Comparison of ENCODE assay signal across 11 cellular contexts in the genomic region with DNA sequence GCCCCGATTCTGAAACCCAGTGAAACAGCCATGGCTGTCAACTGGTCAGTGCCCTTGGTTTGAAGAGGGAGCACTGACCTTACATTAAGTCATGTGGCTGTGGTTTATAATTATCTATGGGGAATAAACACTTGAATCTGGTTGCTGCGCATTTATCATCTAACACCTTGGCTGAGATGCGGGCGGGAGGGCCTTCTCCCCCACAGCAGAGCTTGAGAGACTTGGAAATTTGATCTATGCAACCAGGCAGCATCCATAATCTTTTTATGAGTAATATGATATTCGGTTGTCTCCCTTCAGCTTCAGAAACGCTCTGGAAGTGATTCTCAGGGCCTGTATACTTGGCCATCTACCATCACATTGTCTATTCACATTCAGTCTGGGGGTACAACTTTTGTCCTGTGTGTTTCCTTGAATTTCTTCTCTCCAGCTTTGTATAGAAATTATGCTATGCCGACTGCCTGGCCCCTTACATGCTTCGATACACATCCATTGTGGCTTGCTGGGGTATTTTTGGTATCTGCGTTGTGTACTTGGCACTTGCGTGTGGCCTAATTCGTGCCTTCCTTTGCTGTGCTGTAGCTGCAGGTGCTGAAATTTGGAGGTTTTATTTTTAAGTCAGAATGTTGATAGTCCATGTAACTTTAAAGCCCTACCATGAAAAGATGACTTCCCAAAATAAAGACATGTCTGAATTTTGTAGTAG.
DNase-seq lines count a peak whose midpoint lies in the region; ATAC-seq and TF ChIP-seq lines count a peak whose summit lies in the region.
"Had no signal": no experiment of that assay in that cellular context is flagged by ENCODE, and none has a peak within 500 bp of the region (broad histone marks: within the 10 kb centered on the region; RNA-seq: fewer than 3 reads in every experiment).

No MANE protein-coding gene starts in this region.

- no peak for TF ChIP-seq CTCF in uterus (IDR thresholded peaks at IDR 0.05)

- no peaks in the 10 kb centered on the region for H3K27me3 ChIP-seq in uterus

- H3K4me1 ChIP-seq in uterus: no peaks in the 10 kb centered on the region
- H3K4me1 ChIP-seq: prostate gland had no signal

- H3K4me3 Mint-ChIP-seq in T-helper 2 cell treated with Interferon-gamma antibody and Interleukin-4, amounts not matched to agents 5 μg/mL and 100 μg/mL, for 36 hours: peak overlapping the region; percentile 49
- peak overlapping the region; percentile 1 for H3K4me3 Mint-ChIP-seq in activated T-helper 17 cell treated with anti-CD3 and anti-CD28 coated beads, Interleukin-2, amount 50 U/mL, for 72 hours
- H3K4me3 Mint-ChIP-seq in natural killer cell treated with Interleukin-12 subunit alpha and Interleukin-12 subunit beta and Interleukin-15 and Interleukin-18, amount 100 ng/mL, for 72 hours: no peak overlapping the region
- H3K4me3 Mint-ChIP-seq: mesothelial cell of epicardium had no signal

- DNase-seq in T-helper 2 cell treated with Interferon-gamma antibody and Interleukin-4, amounts not matched to agents 5 μg/mL and 100 μg/mL, for 36 hours (ENCODE audit: low spot score): no peak
- DNase-seq in T-helper 2 cell: no peak
- DNase-seq in NCI-H2171 (lab: John Stamatoyannopoulos, UW): peak; percentile 58
- DNase-seq in natural killer cell treated with Interleukin-12 subunit alpha and Interleukin-12 subunit beta and Interleukin-15 and Interleukin-18, amount 100 ng/mL, for 72 hours (ENCODE audit: low spot score): no peak
- DNase-seq in NCI-H2196 (lab: John Stamatoyannopoulos, UW; ENCODE audit: unreplicated experiment): no peak
- no peak for DNase-seq in uterus
- DNase-seq: aorta had no signal

- peaks cover 17% of the 10 kb centered on the region for H3K36me3 Mint-ChIP-seq in T-helper 2 cell treated with Interferon-gamma antibody and Interleukin-4, amounts not matched to agents 5 μg/mL and 100 μg/mL, for 36 hours (ENCODE audit: low read depth)
- H3K36me3 Mint-ChIP-seq in activated T-helper 17 cell treated with anti-CD3 and anti-CD28 coated beads, Interleukin-2, amount 50 U/mL, for 72 hours (ENCODE audit: low read depth): peaks cover 4% of the 10 kb centered on the region
- H3K36me3 Mint-ChIP-seq in natural killer cell treated with Interleukin-12 subunit alpha and Interleukin-12 subunit beta and Interleukin-15 and Interleukin-18, amount 100 ng/mL, for 72 hours: no peaks in the 10 kb centered on the region

- no peaks in the 10 kb centered on the region for H3K9me3 ChIP-seq in uterus
- H3K9me3 ChIP-seq: prostate gland had no signal

- H3K4me1 Mint-ChIP-seq in T-helper 2 cell treated with Interferon-gamma antibody and Interleukin-4, amounts not matched to agents 5 μg/mL and 100 μg/mL, for 36 hours (ENCODE audit: low read depth): peaks cover 63% of the 10 kb centered on the region
- H3K4me1 Mint-ChIP-seq in activated T-helper 17 cell treated with anti-CD3 and anti-CD28 coated beads, Interleukin-2, amount 50 U/mL, for 72 hours: peaks cover 45% of the 10 kb centered on the region
- H3K4me1 Mint-ChIP-seq in natural killer cell treated with Interleukin-12 subunit alpha and Interleukin-12 subunit beta and Interleukin-15 and Interleukin-18, amount 100 ng/mL, for 72 hours (ENCODE audit: low read depth in 2 of 2): peaks cover 48 to 55% of the 10 kb centered on the region in 2 donors

- H3K27me3 Mint-ChIP-seq in T-helper 2 cell treated with Interferon-gamma antibody and Interleukin-4, amounts not matched to agents 5 μg/mL and 100 μg/mL, for 36 hours (ENCODE audit: low read depth): no peaks in the 10 kb centered on the region
- H3K27me3 Mint-ChIP-seq in activated T-helper 17 cell treated with anti-CD3 and anti-CD28 coated beads, Interleukin-2, amount 50 U/mL, for 72 hours: no peaks in the 10 kb centered on the region
- H3K27me3 Mint-ChIP-seq in natural killer cell treated with Interleukin-12 subunit alpha and Interleukin-12 subunit beta and Interleukin-15 and Interleukin-18, amount 100 ng/mL, for 72 hours: no peaks in the 10 kb centered on the region

- ATAC-seq in activated T-helper 17 cell treated with anti-CD3 and anti-CD28 coated beads, Interleukin-2, amount 50 U/mL, for 72 hours (replicated peaks): no peak
- ATAC-seq in natural killer cell treated with Interleukin-12 subunit alpha and Interleukin-12 subunit beta and Interleukin-15 and Interleukin-18, amount 100 ng/mL, for 72 hours: no peak
- no peak for ATAC-seq in GM19351 (IDR thresholded peaks at IDR 0.05; ENCODE audit: unreplicated experiment)

- no peaks in the 10 kb centered on the region for H3K36me3 ChIP-seq in uterus
- H3K36me3 ChIP-seq: prostate gland had no signal

- H3K27ac Mint-ChIP-seq in T-helper 2 cell treated with Interferon-gamma antibody and Interleukin-4, amounts not matched to agents 5 μg/mL and 100 μg/mL, for 36 hours: peak overlapping the region; percentile 62
- peak overlapping the region; percentile 78 for H3K27ac Mint-ChIP-seq in activated T-helper 17 cell treated with anti-CD3 and anti-CD28 coated beads, Interleukin-2, amount 50 U/mL, for 72 hours
- peak overlapping the region; percentile 19 to 79 for H3K27ac Mint-ChIP-seq in natural killer cell treated with Interleukin-12 subunit alpha and Interleukin-12 subunit beta and Interleukin-15 and Interleukin-18, amount 100 ng/mL, for 72 hours
- H3K27ac Mint-ChIP-seq: mesothelial cell of epicardium had no signal

- no peak overlapping the region for H3K4me3 ChIP-seq in uterus
- H3K4me3 ChIP-seq: prostate gland had no signal

- no peak for TF ChIP-seq POLR2A in uterus (IDR thresholded peaks at IDR 0.05)

- H3K9me3 Mint-ChIP-seq in T-helper 2 cell treated with Interferon-gamma antibody and Interleukin-4, amounts not matched to agents 5 μg/mL and 100 μg/mL, for 36 hours: no peaks in the 10 kb centered on the region
- H3K9me3 Mint-ChIP-seq in activated T-helper 17 cell treated with anti-CD3 and anti-CD28 coated beads, Interleukin-2, amount 50 U/mL, for 72 hours: no peaks in the 10 kb centered on the region
- H3K9me3 Mint-ChIP-seq in natural killer cell treated with Interleukin-12 subunit alpha and Interleukin-12 subunit beta and Interleukin-15 and Interleukin-18, amount 100 ng/mL, for 72 hours: no peaks in the 10 kb centered on the region

- intact Hi-C loops in uterus (cut with DNase I; ENCODE audit: low total_unique reads): no loop called here

- H3K27ac ChIP-seq in uterus: no peak overlapping the region
- H3K27ac ChIP-seq: prostate gland had no signal
